In genomic region chr12:48489012-48489411, GRCh38 we compare ENCODE assay signal across 11 cellular contexts. TPM values are rescaled to one million over a fixed set of nuclear protein-coding genes. Genes with fewer than 3 reads are reported as not detected.
DNase-seq lines count a peak whose midpoint lies in the region; ATAC-seq, FAIRE-seq and TF ChIP-seq lines count a peak whose summit lies in the region.
"Had no signal": no experiment of that assay in that cellular context is flagged by ENCODE, and none has a peak within 500 bp of the region (broad histone marks: within the 10 kb centered on the region; RNA-seq: fewer than 3 reads in every experiment).

No MANE protein-coding gene starts in this region.

- 0% methylated on average over 2 of the region's 2 CpGs for WGBS in GM12878 (ENCODE audit: insufficient coverage, insufficient replicate concordance, low lambda C conversion rate, missing lambda C conversion rate)

- SMC1A ChIA-PET in GM12878 (lab: Charles Lee; ENCODE audit: uncharacterized antibody, unreplicated experiment): interaction anchor here (0.8 to 2.6 kb wide), 12 partner anchors 8 to 318 kb away, joined by 3 to 9 read pairs (median 3); no protein-coding TSS in a partner anchor

- TF ChIP-seq RAD21 in GM12878 (IDR thresholded peaks at IDR 0.05; ENCODE audit: insufficient read depth, low read depth, low read length): no peak

- H3K9ac ChIP-seq in GM12878 (ENCODE audit: control insufficient read depth, insufficient read depth, low read length): no peak overlapping the region; the same call in 1 of the 2 replicates

- H3K4me2 ChIP-seq in GM12878 (ENCODE audit: control insufficient read depth, insufficient read depth): no peak overlapping the region

- no peaks in the 10 kb centered on the region for H3K27me3 ChIP-seq in GM12878 (replicated peaks in 1 of 2; ENCODE audit: control insufficient read depth in 2 of 2, insufficient read depth in 2 of 2, low read length in 1 of 2)

- RAD21 ChIA-PET in GM12878 (lab: Charles Lee; ENCODE audit: unreplicated experiment): interaction anchor here (0.8 to 2.2 kb wide), 5 partner anchors 22 to 154 kb away, joined by 3 to 6 read pairs (median 3); no protein-coding TSS in a partner anchor

- H3K36me3 ChIP-seq in GM12878 (ENCODE audit: control insufficient read depth in 2 of 2, insufficient read depth in 2 of 2, low read length in 1 of 2): no peaks in the 10 kb centered on the region

- peak; percentile 35 to 66; a peak in 1 of 4 replicates for TF ChIP-seq EP300 in GM12878 (IDR thresholded peaks at IDR 0.05; ENCODE audit: borderline replicate concordance in 1 of 2, control insufficient read depth in 1 of 2, low read depth in 2 of 2, low read length in 2 of 2)

- POLR2A ChIA-PET in GM12878 (lab: Charles Lee): interaction anchor here (0.7 kb wide), 1 partner anchor 805 kb away, joined by 4 read pairs; no protein-coding TSS in a partner anchor

- H3K9me3 ChIP-seq in GM12878 (replicated peaks; ENCODE audit: control insufficient read depth, insufficient read depth, low read length): no peaks in the 10 kb centered on the region

- CTCF ChIA-PET in GM12878 (lab: Yijun Ruan, JAX): interaction anchor here (0.9 to 1.4 kb wide), 4 partner anchors 9 to 203 kb away, joined by 3 to 4 read pairs (median 3); no protein-coding TSS in a partner anchor

- ATAC-seq in GM19395 (IDR thresholded peaks at IDR 0.05; ENCODE audit: unreplicated experiment): peak; percentile 92
- peak; percentile 98 for ATAC-seq in HG03060 (IDR thresholded peaks at IDR 0.05; ENCODE audit: low read depth, unreplicated experiment)
- ATAC-seq in GM12878: peak; percentile 97

- H4K20me1 ChIP-seq in GM12878 (ENCODE audit: control insufficient read depth, insufficient read depth): no peaks in the 10 kb centered on the region

- no TSS peak for BruUV-seq in GM12878 (replicated peaks; lab: Mats Ljungman, UMichigan)

- TF ChIP-seq POLR2A in GM12878 (IDR thresholded peaks at IDR 0.05; ENCODE audit: low read depth, low read length): no peak

- in situ Hi-C loops in GM12878 (cut with MboI): no loop called here

- TF ChIP-seq CTCF in GM12878 (IDR thresholded peaks at IDR 0.05 in 2 of 3, conservative IDR thresholded peaks at IDR 0.05 in 1 of 3; ENCODE audit: control insufficient read depth in 2 of 3, extremely low read depth in 1 of 3, insufficient read depth in 1 of 3, low read depth in 3 of 3, low read length in 3 of 3): no peak

- peak; percentile 66 for FAIRE-seq in GM12878 (lab: Jason Lieb, UNC)
- no peak for FAIRE-seq in urothelium cell line (lab: Jason Lieb, UNC)
- FAIRE-seq: D721Med had no signal

- H3K4me1 ChIP-seq in GM12878 (ENCODE audit: control insufficient read depth, insufficient read depth, low read length): 0 out of 2 replicates have a peak, but pooled peaks cover 5% of the 10 kb centered on the region

- intact Hi-C loops in GM12878 (cut with micrococcal nuclease; ENCODE audit: unreplicated experiment) (no loop called here), cardiac septum (cut with DNase I) (no loop called here)

- H3K79me2 ChIP-seq in GM12878 (ENCODE audit: control insufficient read depth, insufficient read depth, low read length): no peaks in the 10 kb centered on the region

- no peak overlapping the region for H3K4me3 ChIP-seq in GM12878

- peak; percentile 7 for DNase-seq in GM03348 (ENCODE audit: low spot score)
- peak; percentile 45 for DNase-seq in GM12878 (ENCODE audit: low read depth, low spot score)
- DNase-seq in urothelium cell line (ENCODE audit: low spot score): no peak
- no peak for DNase-seq in cardiac septum (ENCODE audit: low spot score)
- no peak for DNase-seq in DMS53 treated with DMSO at 0.1 percent for 48 hours (lab: John Stamatoyannopoulos, UW; ENCODE audit: unreplicated experiment)
- DNase-seq in NCI-H82 (lab: John Stamatoyannopoulos, UW): no peak
- DNase-seq: SIG-M5 had no signal

- H3K27ac ChIP-seq in GM12878 (ENCODE audit: control insufficient read depth, insufficient read depth): no peak overlapping the region; the same call in 1 of the 2 replicates

- no peak overlapping the region for H2AFZ ChIP-seq in GM12878 (ENCODE audit: control insufficient read depth, low read depth, low read length)

TF ChIP-seq in GM12878, 131 proteins besides CTCF, POLR2A, EP300 and RAD21 (continues in another document):
- TF ChIP-seq CREM (IDR thresholded peaks at IDR 0.05; ENCODE audit: low read depth) (peak; percentile 70), JUND (IDR thresholded peaks at IDR 0.05; ENCODE audit: low read depth, low read length) (peak; percentile 53; the same call in 1 of the 2 replicates), ZNF217 (IDR thresholded peaks at IDR 0.05) (no peak), ATF7 (IDR thresholded peaks at IDR 0.05; ENCODE audit: low read depth) (peak; percentile 78), CBX5 (IDR thresholded peaks at IDR 0.05; ENCODE audit: low read depth) (peak; percentile 61; the same call in 1 of the 2 replicates), FOXM1 (IDR thresholded peaks at IDR 0.05; ENCODE audit: low read depth, low read length) (peak; percentile 85; the same call in 1 of the 2 replicates), DPF2 (IDR thresholded peaks at IDR 0.05) (peak; percentile 66), CREB1 (IDR thresholded peaks at IDR 0.05; ENCODE audit: low read depth) (peak; percentile 51; the same call in 1 of the 2 replicates), RELB (IDR thresholded peaks at IDR 0.05; ENCODE audit: low read depth) (peak; percentile 66; the same call in 1 of the 2 replicates)

RNA-seq across cellular contexts. Expression of gene C12orf54, which starts 6.7 kb away (rescaled TPM):
- total RNA-seq in GM12878 (2013; cell fraction: nucleolus; rRNA removed): not detected in 2 replicates
- total RNA-seq in GM12878 (2014; rRNA removed) (0.79 and 2.7 TPM in 2 replicates), GM12878 (2014; rRNA removed; fragmentation: Illumina TruSeq; extraction: Trizol) (3.1 and 4.5 TPM in 2 replicates), GM12878 (2021) (2.6 and 3.2 TPM in 2 replicates), cardiac septum (not detected)
- not detected for polyA plus RNA-seq in GM12878 (2011; ENCODE audit: low read depth)
- polyA plus RNA-seq in GM12878 (2011; rRNA removed) (5.4 and 5.9 TPM in 2 replicates), GM12878 (2014; fragmentation: Illumina TruSeq; extraction: Trizol) (4.0 and 4.2 TPM in 2 replicates), GM12878 (2014; fragmentation: Nextera tagmentation; extraction: Ambion mirVana) (1 to 10 TPM; 6.9 to 7.8 TPM), GM12878 (2014; rRNA removed) (2.3 and 3.9 TPM in 2 replicates), GM12878 (2016; fragmentation: Nextera tagmentation; extraction: Ambion mirVana) (1 to 10 TPM; 1.5 to 4.2 TPM)
- polyA plus RNA-seq in GM12878 (2011; cell fraction: cytosol; rRNA removed): 2.0 and 2.7 TPM in 2 replicates
- 2.0 and 2.2 TPM in 2 replicates for polyA plus RNA-seq in GM12878 (2011; cell fraction: nucleus; rRNA removed)
- 0.58 and 0.63 TPM in 2 replicates for polyA plus RNA-seq in GM12878 (2012)
- polyA minus RNA-seq in GM12878 (2011; rRNA and poly(A)+ RNA removed): 0.46 and 3.1 TPM in 2 replicates
- not detected in 2 replicates for polyA minus RNA-seq in GM12878 (2011; cell fraction: cytosol; rRNA and poly(A)+ RNA removed)
- polyA minus RNA-seq in GM12878 (2011; cell fraction: nucleus; rRNA and poly(A)+ RNA removed): 0.36 TPM in 1 of 2 replicates, not detected in the other
- polyA plus RNA-seq: IgD-negative memory B cell had no signal

RNA-seq across cellular contexts. Expression of gene ANP32D, which starts 16.7 kb away (rescaled TPM):
- not detected in 2 replicates for total RNA-seq in GM12878 (2013; cell fraction: nucleolus; rRNA removed)
- total RNA-seq in GM12878 (2014; rRNA removed) (not detected in 2 replicates), GM12878 (2014; rRNA removed; fragmentation: Illumina TruSeq; extraction: Trizol) (not detected in 2 replicates), GM12878 (2021) (not detected in 2 replicates), cardiac septum (not detected)
- polyA plus RNA-seq in GM12878 (2011; ENCODE audit: low read depth): not detected
- polyA plus RNA-seq in GM12878 (2011; rRNA removed) (not detected in 2 replicates), GM12878 (2014; fragmentation: Illumina TruSeq; extraction: Trizol) (not detected in 2 replicates), GM12878 (2014; fragmentation: Nextera tagmentation; extraction: Ambion mirVana) (not detected), GM12878 (2014; rRNA removed) (not detected in 2 replicates), GM12878 (2016; fragmentation: Nextera tagmentation; extraction: Ambion mirVana) (not detected)
- not detected in 2 replicates for polyA plus RNA-seq in GM12878 (2011; cell fraction: cytosol; rRNA removed)
- polyA plus RNA-seq in GM12878 (2011; cell fraction: nucleus; rRNA removed): not detected in 2 replicates
- not detected in 2 replicates for polyA plus RNA-seq in GM12878 (2012)
- not detected in 2 replicates for polyA minus RNA-seq in GM12878 (2011; rRNA and poly(A)+ RNA removed)
- polyA minus RNA-seq in GM12878 (2011; cell fraction: cytosol; rRNA and poly(A)+ RNA removed): not detected in 2 replicates
- polyA minus RNA-seq in GM12878 (2011; cell fraction: nucleus; rRNA and poly(A)+ RNA removed): not detected in 2 replicates
- polyA plus RNA-seq: IgD-negative memory B cell had no signal

RNA-seq across cellular contexts. Expression of gene OR8S1, which starts 36.4 kb away (rescaled TPM):
- not detected in 2 replicates for total RNA-seq in GM12878 (2013; cell fraction: nucleolus; rRNA removed)
- total RNA-seq in GM12878 (2014; rRNA removed): not detected in 2 replicates
- not detected in 2 replicates for total RNA-seq in GM12878 (2014; rRNA removed; fragmentation: Illumina TruSeq; extraction: Trizol)
- total RNA-seq in GM12878 (2021): not detected in 2 replicates
- not detected for polyA plus RNA-seq in GM12878 (2011; ENCODE audit: low read depth)
- not detected in 2 replicates for polyA plus RNA-seq in GM12878 (2011; rRNA removed)
- not detected in 2 replicates for polyA plus RNA-seq in GM12878 (2011; cell fraction: cytosol; rRNA removed)
- 0.12 TPM in 1 of 2 replicates, not detected in the other for polyA plus RNA-seq in GM12878 (2011; cell fraction: nucleus; rRNA removed)
- not detected in 2 replicates for polyA plus RNA-seq in GM12878 (2012)
- polyA plus RNA-seq in GM12878 (2014; fragmentation: Illumina TruSeq; extraction: Trizol): not detected in 2 replicates
- not detected for polyA plus RNA-seq in GM12878 (2014; fragmentation: Nextera tagmentation; extraction: Ambion mirVana)
- polyA plus RNA-seq in GM12878 (2014; rRNA removed): not detected in 2 replicates
- not detected for polyA plus RNA-seq in GM12878 (2016; fragmentation: Nextera tagmentation; extraction: Ambion mirVana)
- polyA minus RNA-seq in GM12878 (2011; rRNA and poly(A)+ RNA removed): not detected in 2 replicates
- not detected in 2 replicates for polyA minus RNA-seq in GM12878 (2011; cell fraction: cytosol; rRNA and poly(A)+ RNA removed)
- 0.24 TPM in 1 of 2 replicates, not detected in the other for polyA minus RNA-seq in GM12878 (2011; cell fraction: nucleus; rRNA and poly(A)+ RNA removed)
- total RNA-seq in cardiac septum: not detected
- polyA plus RNA-seq: IgD-negative memory B cell had no signal

Comparison
In these comparisons a context has a peak if more than half of its experiments do, and no peak if none do; other contexts are left out.
1. DNase-seq: peak in GM03348 (single experiment) and GM12878 (single experiment); none in urothelium cell line (single experiment), cardiac septum (single experiment), DMS53 treated with DMSO at 0.1 percent for 48 hours (single experiment) and NCI-H82 (single experiment).
2. Peak in every context shown above with its lines, with median percentiles within 50 percentile points of each other: ATAC-seq.